16 cellular contexts compared by ENCODE assay signal in genomic region chr11:77778549-77778948, GRCh38. TPM values are rescaled to one million over a fixed set of nuclear protein-coding genes. Genes with fewer than 3 reads are reported as not detected.
DNase-seq lines count a peak whose midpoint lies in the region; ATAC-seq and TF ChIP-seq lines count a peak whose summit lies in the region.
"Had no signal": no experiment of that assay in that cellular context is flagged by ENCODE, and none has a peak within 500 bp of the region (broad histone marks: within the 10 kb centered on the region; RNA-seq: fewer than 3 reads in every experiment).

No MANE protein-coding gene starts in this region.

- H3K4me3 Mint-ChIP-seq in stimulated activated naive CD8-positive, alpha-beta T cell treated with anti-CD3 and anti-CD28 coated beads, Interleukin-15, amount 100 ng/mL, for 72 hours: no peak overlapping the region
- no peak overlapping the region for H3K4me3 Mint-ChIP-seq in endodermal cell
- H3K4me3 Mint-ChIP-seq: IgD-negative memory B cell had no signal

- TF ChIP-seq CTCF in endodermal cell (conservative IDR thresholded peaks at IDR 0.05): no peak

- no peak for ATAC-seq in stimulated activated naive CD8-positive, alpha-beta T cell treated with anti-CD3 and anti-CD28 coated beads, Interleukin-15, amount 100 ng/mL, for 72 hours
- ATAC-seq in stimulated activated naive CD8-positive, alpha-beta T cell treated with anti-CD3 and anti-CD28 coated beads, Interleukin-15, Interleukin-2, amounts not matched to agents 100 U/mL and 50 U/mL, for 24 hours: no peak
- ATAC-seq in HG02798 (IDR thresholded peaks at IDR 0.05; ENCODE audit: poor library complexity, unreplicated experiment): no peak
- ATAC-seq: GM12878, HCT116 had no signal

- no peak for DNase-seq in stimulated activated naive CD8-positive, alpha-beta T cell treated with anti-CD3 and anti-CD28 coated beads, Interleukin-15, amount 100 ng/mL, for 72 hours
- no peak for DNase-seq in stimulated activated naive CD8-positive, alpha-beta T cell treated with anti-CD3 and anti-CD28 coated beads, Interleukin-15, Interleukin-2, amounts not matched to agents 100 U/mL and 50 U/mL, for 24 hours
- DNase-seq in OCI-M1 (lab: John Stamatoyannopoulos, UW) (peak; percentile 73), endodermal cell (no peak), germinal center (ENCODE audit: low spot score) (no peak), kidney tubule cell (ENCODE audit: low spot score) (no peak)
- DNase-seq: Calu3, NCI-H1417 treated with DMSO at 0.1 percent for 48 hours, NCI-H2029, NCI-H2171 treated with DMSO at 0.1 percent for 48 hours, NCI-H510A, SHP77 had no signal

- 89 to 100% methylated on average over 1 of the region's 1 CpG for WGBS in endodermal cell (ENCODE audit: insufficient coverage in 1 of 2, insufficient read length in 1 of 2), 2 experiments

- peaks cover 25% of the 10 kb centered on the region for H3K4me1 Mint-ChIP-seq in stimulated activated naive CD8-positive, alpha-beta T cell treated with anti-CD3 and anti-CD28 coated beads, Interleukin-15, amount 100 ng/mL, for 72 hours
- no peaks in the 10 kb centered on the region for H3K4me1 Mint-ChIP-seq in endodermal cell

- H3K27ac Mint-ChIP-seq in stimulated activated naive CD8-positive, alpha-beta T cell treated with anti-CD3 and anti-CD28 coated beads, Interleukin-15, amount 100 ng/mL, for 72 hours: peak overlapping the region; percentile 13 to 42
- no peak overlapping the region for H3K27ac Mint-ChIP-seq in endodermal cell
- H3K27ac Mint-ChIP-seq: IgD-negative memory B cell had no signal

- no peaks in the 10 kb centered on the region for H3K27me3 ChIP-seq in endodermal cell (ENCODE audit: control insufficient read depth, insufficient read depth, low read length, poor library complexity, severe bottlenecking)

- no peak overlapping the region for H3K4me3 ChIP-seq in endodermal cell (ENCODE audit: low read length)
- H3K4me3 ChIP-seq: GM12878 had no signal

- peak overlapping the region; percentile 22 for H3K27ac ChIP-seq in endodermal cell (ENCODE audit: low read depth, low read length)

- peaks cover 7% of the 10 kb centered on the region for H3K36me3 Mint-ChIP-seq in endodermal cell (ENCODE audit: low read depth)

- H3K36me3 ChIP-seq in endodermal cell (ENCODE audit: control insufficient read depth, insufficient read depth, low read length): peaks cover 6% of the 10 kb centered on the region

- H3K9me3 ChIP-seq in endodermal cell (ENCODE audit: control insufficient read depth, low read length): no peaks in the 10 kb centered on the region

- H3K27me3 Mint-ChIP-seq in stimulated activated naive CD8-positive, alpha-beta T cell treated with anti-CD3 and anti-CD28 coated beads, Interleukin-15, amount 100 ng/mL, for 72 hours: no peaks in the 10 kb centered on the region
- no peaks in the 10 kb centered on the region for H3K27me3 Mint-ChIP-seq in endodermal cell (ENCODE audit: insufficient read depth)
- H3K27me3 Mint-ChIP-seq: IgD-negative memory B cell had no signal

- H3K9ac ChIP-seq in endodermal cell (ENCODE audit: extremely low read depth, low read length, poor library complexity, severe bottlenecking): no peak overlapping the region

- H3K9me3 Mint-ChIP-seq in stimulated activated naive CD8-positive, alpha-beta T cell treated with anti-CD3 and anti-CD28 coated beads, Interleukin-15, amount 100 ng/mL, for 72 hours: no peaks in the 10 kb centered on the region
- H3K9me3 Mint-ChIP-seq in endodermal cell: no peaks in the 10 kb centered on the region
- H3K9me3 Mint-ChIP-seq: IgD-negative memory B cell had no signal

- no peaks in the 10 kb centered on the region for H3K4me1 ChIP-seq in endodermal cell (ENCODE audit: control insufficient read depth, insufficient read depth, low read length)

RNA-seq across cellular contexts. Expression of gene RSF1, which starts 42.0 kb away (rescaled TPM):
- 10 to 100 TPM; 69.3 to 71.0 TPM for total RNA-seq in endodermal cell
- 63.2 TPM for polyA plus RNA-seq in endodermal cell (2013, experiment 1 of 2)
- polyA plus RNA-seq in endodermal cell (2013, experiment 2 of 2): 57.3 TPM

RNA-seq across cellular contexts. Expression of gene AAMDC, which starts 42.4 kb away (rescaled TPM):
- total RNA-seq in endodermal cell: 10 to 100 TPM; 19.0 to 27.0 TPM
- 24.3 TPM for polyA plus RNA-seq in endodermal cell (2013, experiment 1 of 2)
- 22.1 TPM for polyA plus RNA-seq in endodermal cell (2013, experiment 2 of 2)
